ENCODE assay signal across 13 cellular contexts in genomic region chr14:67942311-67942710, GRCh38.
DNase-seq lines count a peak whose midpoint lies in the region; ATAC-seq, FAIRE-seq and TF ChIP-seq lines count a peak whose summit lies in the region.
"Had no signal": no experiment of that assay in that cellular context is flagged by ENCODE, and none has a peak within 500 bp of the region (broad histone marks: within the 10 kb centered on the region; RNA-seq: fewer than 3 reads in every experiment).

No MANE protein-coding gene starts in this region.

- H3K9ac ChIP-seq in smooth muscle cell (ENCODE audit: low read depth) (no peak overlapping the region), Karpas-422 (ENCODE audit: low read length) (no peak overlapping the region)

- no peaks in the 10 kb centered on the region for H4K20me1 ChIP-seq in smooth muscle cell (ENCODE audit: low read depth)
- peaks cover 65% of the 10 kb centered on the region for H4K20me1 ChIP-seq in Karpas-422 (ENCODE audit: insufficient read depth, low read depth, low read length)

- H3K27me3 ChIP-seq in right lobe of liver (no peaks in the 10 kb centered on the region), smooth muscle cell (ENCODE audit: low read depth) (no peaks in the 10 kb centered on the region), aorta (ENCODE audit: control insufficient read depth in 1 of 2, insufficient read depth in 2 of 2, low read length in 1 of 2) (no peaks in the 10 kb centered on the region), Karpas-422 (ENCODE audit: low read length) (no peaks in the 10 kb centered on the region)
- H3K27me3 ChIP-seq: BE2C had no signal

- 20% methylated on average over 3 of the region's 3 CpGs for WGBS in right lobe of liver (ENCODE audit: insufficient coverage, low coverage, low lambda C conversion rate, missing lambda C conversion rate)
- 36% methylated on average over 3 of the region's 3 CpGs for WGBS in smooth muscle cell (ENCODE audit: low lambda C conversion rate)
- 60 to 66% methylated on average over 3 of the region's 3 CpGs for WGBS in aorta, 2 donors

- H3K4me2 ChIP-seq in smooth muscle cell (peak overlapping the region; percentile 76), Karpas-422 (ENCODE audit: low read depth, low read length, poor library complexity, severe bottlenecking) (no peak overlapping the region)

- H2AFZ ChIP-seq in smooth muscle cell (ENCODE audit: low read depth), result no peak overlapping the region
- H2AFZ ChIP-seq in Karpas-422 (ENCODE audit: low read length), result no peak overlapping the region

- FAIRE-seq in HTR-8/SVneo (lab: Jason Lieb, UNC), result peak; percentile 92

- H3K79me2 ChIP-seq in smooth muscle cell (ENCODE audit: low read depth) (peaks cover 4% of the 10 kb centered on the region), Karpas-422 (ENCODE audit: low read length) (no peaks in the 10 kb centered on the region)

- no peaks in the 10 kb centered on the region for H3K36me3 ChIP-seq in right lobe of liver
- no peaks in the 10 kb centered on the region for H3K36me3 ChIP-seq in smooth muscle cell (ENCODE audit: low read depth)
- no peaks in the 10 kb centered on the region for H3K36me3 ChIP-seq in aorta (ENCODE audit: control insufficient read depth in 1 of 2, insufficient read depth in 2 of 2, low read length in 1 of 2)
- H3K36me3 ChIP-seq in Karpas-422 (ENCODE audit: insufficient read depth, low read length), result no peaks in the 10 kb centered on the region
- H3K36me3 ChIP-seq: BE2C had no signal

- TF ChIP-seq POLR2A in right lobe of liver (IDR thresholded peaks at IDR 0.05), result no peak

- no peaks in the 10 kb centered on the region for H3K9me3 ChIP-seq in right lobe of liver
- no peaks in the 10 kb centered on the region for H3K9me3 ChIP-seq in smooth muscle cell (replicated peaks; ENCODE audit: low read depth)
- no peaks in the 10 kb centered on the region for H3K9me3 ChIP-seq in aorta (ENCODE audit: control insufficient read depth, low read length)
- H3K9me3 ChIP-seq in Karpas-422 (ENCODE audit: low read length), result no peaks in the 10 kb centered on the region
- H3K9me3 ChIP-seq: BE2C had no signal

- peak overlapping the region in 1 of 3 donors; percentile 14 for H3K4me3 ChIP-seq in right lobe of liver
- peak overlapping the region; percentile 9 for H3K4me3 ChIP-seq in smooth muscle cell
- H3K4me3 ChIP-seq in aorta (ENCODE audit: low read length in 2 of 2), result no peak overlapping the region
- H3K4me3 ChIP-seq in Karpas-422 (ENCODE audit: low read length), result no peak overlapping the region

- ATAC-seq in right lobe of liver (peak; percentile 22 to 54 (median 42)), GM18517 (IDR thresholded peaks at IDR 0.05; ENCODE audit: unreplicated experiment) (no peak), aorta (ENCODE audit: low FRiP score) (no peak)
- ATAC-seq: activated CD4-positive, CD25-positive, alpha-beta regulatory T cell treated with anti-CD3 and anti-CD28 coated beads, Interleukin-2, amount 50 U/mL, for 24 hours had no signal

- DNase-seq in HTR-8/SVneo (ENCODE audit: insufficient read length, low spot score) (no peak), caudate nucleus (lab: John Stamatoyannopoulos, UW) (no peak), right lobe of liver (no peak), smooth muscle cell (lab: John Stamatoyannopoulos, UW; ENCODE audit: unreplicated experiment) (no peak), aorta (no peak), NAMALWA (ENCODE audit: low spot score) (no peak), Karpas-422 (no peak)
- DNase-seq: activated T-cell treated with anti-CD3 and anti-CD28 coated beads, Interleukin-2, amount 50 U/mL, for 48 hours; BE2C; occipital lobe; Right ventricle myocardium superior had no signal

- H3K4me1 ChIP-seq in right lobe of liver (peaks cover 0 to 42% (median 18%) of the 10 kb centered on the region in 4 donors), smooth muscle cell (ENCODE audit: low read depth) (peaks cover 62% of the 10 kb centered on the region), aorta (ENCODE audit: control insufficient read depth in 1 of 2, insufficient read depth in 2 of 2, low read length in 2 of 2) (peaks cover 10% of the 10 kb centered on the region in 2 donors), Karpas-422 (ENCODE audit: low read length) (no peaks in the 10 kb centered on the region)
- H3K4me1 ChIP-seq: BE2C had no signal

- TF ChIP-seq CTCF in right lobe of liver (IDR thresholded peaks at IDR 0.05) (no peak), smooth muscle cell (IDR thresholded peaks at IDR 0.05; ENCODE audit: borderline replicate concordance, insufficient read depth, poor library complexity, severe bottlenecking) (no peak)

- H3K27ac ChIP-seq in caudate nucleus (ENCODE audit: low read depth, low read length) (peak overlapping the region; percentile 79), right lobe of liver (peak overlapping the region; percentile 66 to 95 (median 89)), smooth muscle cell (ENCODE audit: low read depth) (peak overlapping the region; percentile 87), aorta (ENCODE audit: low read depth in 1 of 2, low read length in 2 of 2) (no peak overlapping the region), Karpas-422 (ENCODE audit: low read length) (no peak overlapping the region)

- H3F3A ChIP-seq in smooth muscle cell (ENCODE audit: low read depth), result peaks cover 3% of the 10 kb centered on the region

- no peaks in the 10 kb centered on the region for H3K9me2 ChIP-seq in Karpas-422 (replicated peaks; ENCODE audit: insufficient read depth, low read length)

- intact Hi-C loops in right lobe of liver (cut with DNase I), result no loop called here
- intact Hi-C loops in aorta (cut with DNase I), result loop anchor here (5.0 to 10.0 kb wide), 6 partner anchors 290 to 875 kb away; no protein-coding TSS in a partner anchor

Comparison
In these comparisons a context has a peak if more than half of its experiments do, and no peak if none do; other contexts are left out.
1. H3K27ac ChIP-seq: peak in caudate nucleus (single experiment), right lobe of liver (3 of 3) and smooth muscle cell (single experiment); none in aorta (0 of 2) and Karpas-422 (single experiment).
2. ATAC-seq: peak in right lobe of liver (4 of 4); none in GM18517 (single experiment) and aorta (single experiment).
3. intact Hi-C loops: an anchor here in aorta (5.0 to 10.0 kb wide); none called in right lobe of liver.